Comparison of ENCODE assay signal across 1 cellular context in the genomic region with DNA sequence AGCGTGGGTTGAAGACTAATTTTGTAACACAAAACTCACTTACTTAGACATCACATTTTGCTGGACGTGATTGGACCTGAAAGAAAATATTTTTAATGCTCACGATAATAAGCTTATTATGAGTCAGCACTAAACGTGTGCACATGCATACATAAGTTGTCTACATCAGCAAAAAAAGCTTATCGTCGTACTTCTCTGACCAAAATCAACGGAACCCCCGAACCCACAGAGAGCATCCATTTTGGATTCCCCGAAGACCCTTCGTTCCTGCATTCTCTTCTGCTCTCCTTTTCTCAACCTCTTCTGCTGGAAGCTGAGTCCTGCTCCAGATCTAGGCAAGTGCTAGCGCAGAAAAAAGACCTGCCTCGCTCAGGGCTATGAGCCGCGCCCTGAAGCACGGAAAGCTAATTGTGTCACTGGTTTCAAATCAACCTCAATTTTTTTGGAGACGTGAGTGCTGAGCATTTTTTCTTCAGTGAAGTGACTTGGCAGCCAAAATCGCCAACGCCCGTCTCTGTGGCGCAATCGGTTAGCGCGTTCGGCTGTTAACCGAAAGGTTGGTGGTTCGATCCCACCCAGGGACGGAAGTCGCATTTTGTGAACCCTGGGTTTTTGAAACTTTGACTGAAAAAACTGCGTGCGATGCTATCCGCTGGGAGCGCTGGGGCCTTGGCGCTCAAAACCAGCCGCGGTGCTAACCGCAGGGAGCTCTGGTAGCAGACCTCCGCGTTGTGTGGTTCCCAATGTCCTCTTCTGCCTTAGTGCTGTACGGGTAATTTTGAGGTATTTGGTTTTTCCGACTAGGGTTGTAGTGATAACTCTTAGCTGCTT.
TF ChIP-seq lines count a peak whose summit lies in the region.
"Not testable (repeated sequence)": the region's sequence is repeated elsewhere in the genome, so short reads cannot be mapped to it uniquely, and the experiment has no call there.

No MANE protein-coding gene starts in this region.

TF ChIP-seq in K562, 482 proteins besides CTCF, POLR2A, EP300 and RAD21 (continued from another document and continues in another):
- TF ChIP-seq, protein P1, sequence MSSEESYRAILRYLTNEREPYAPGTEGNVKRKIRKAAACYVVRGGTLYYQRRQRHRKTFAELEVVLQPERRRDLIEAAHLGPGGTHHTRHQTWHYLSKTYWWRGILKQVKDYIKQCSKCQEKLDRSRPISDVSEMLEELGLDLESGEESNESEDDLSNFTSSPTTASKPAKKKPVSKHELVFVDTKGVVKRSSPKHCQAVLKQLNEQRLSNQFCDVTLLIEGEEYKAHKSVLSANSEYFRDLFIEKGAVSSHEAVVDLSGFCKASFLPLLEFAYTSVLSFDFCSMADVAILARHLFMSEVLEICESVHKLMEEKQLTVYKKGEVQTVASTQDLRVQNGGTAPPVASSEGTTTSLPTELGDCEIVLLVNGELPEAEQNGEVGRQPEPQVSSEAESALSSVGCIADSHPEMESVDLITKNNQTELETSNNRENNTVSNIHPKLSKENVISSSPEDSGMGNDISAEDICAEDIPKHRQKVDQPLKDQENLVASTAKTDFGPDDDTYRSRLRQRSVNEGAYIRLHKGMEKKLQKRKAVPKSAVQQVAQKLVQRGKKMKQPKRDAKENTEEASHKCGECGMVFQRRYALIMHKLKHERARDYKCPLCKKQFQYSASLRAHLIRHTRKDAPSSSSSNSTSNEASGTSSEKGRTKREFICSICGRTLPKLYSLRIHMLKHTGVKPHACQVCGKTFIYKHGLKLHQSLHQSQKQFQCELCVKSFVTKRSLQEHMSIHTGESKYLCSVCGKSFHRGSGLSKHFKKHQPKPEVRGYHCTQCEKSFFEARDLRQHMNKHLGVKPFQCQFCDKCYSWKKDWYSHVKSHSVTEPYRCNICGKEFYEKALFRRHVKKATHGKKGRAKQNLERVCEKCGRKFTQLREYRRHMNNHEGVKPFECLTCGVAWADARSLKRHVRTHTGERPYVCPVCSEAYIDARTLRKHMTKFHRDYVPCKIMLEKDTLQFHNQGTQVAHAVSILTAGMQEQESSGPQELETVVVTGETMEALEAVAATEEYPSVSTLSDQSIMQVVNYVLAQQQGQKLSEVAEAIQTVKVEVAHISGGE (CRISPR knock-in tag; IDR thresholded peaks at IDR 0.05), result peak in 1 of 3 experiments; percentile 44; a peak in 1 of 6 replicates
- TF ChIP-seq, protein P2, sequence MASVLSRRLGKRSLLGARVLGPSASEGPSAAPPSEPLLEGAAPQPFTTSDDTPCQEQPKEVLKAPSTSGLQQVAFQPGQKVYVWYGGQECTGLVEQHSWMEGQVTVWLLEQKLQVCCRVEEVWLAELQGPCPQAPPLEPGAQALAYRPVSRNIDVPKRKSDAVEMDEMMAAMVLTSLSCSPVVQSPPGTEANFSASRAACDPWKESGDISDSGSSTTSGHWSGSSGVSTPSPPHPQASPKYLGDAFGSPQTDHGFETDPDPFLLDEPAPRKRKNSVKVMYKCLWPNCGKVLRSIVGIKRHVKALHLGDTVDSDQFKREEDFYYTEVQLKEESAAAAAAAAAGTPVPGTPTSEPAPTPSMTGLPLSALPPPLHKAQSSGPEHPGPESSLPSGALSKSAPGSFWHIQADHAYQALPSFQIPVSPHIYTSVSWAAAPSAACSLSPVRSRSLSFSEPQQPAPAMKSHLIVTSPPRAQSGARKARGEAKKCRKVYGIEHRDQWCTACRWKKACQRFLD (CRISPR knock-in tag; IDR thresholded peaks at IDR 0.05), result peak; percentile 70; the same call in 1 of the 2 replicates
- TF ChIP-seq ARNT (IDR thresholded peaks at IDR 0.05) (peak; percentile 64 to 89; a peak in 3 of 4 replicates), RAD51 (IDR thresholded peaks at IDR 0.05; ENCODE audit: borderline replicate concordance, low read depth) (0 out of 2 replicates have a peak, but pooled peaks have one; percentile 45), HCFC1 (IDR thresholded peaks at IDR 0.05; ENCODE audit: low read depth, low read length) (0 out of 2 replicates have a peak, but pooled peaks have one; percentile 45), MAFG (tag; conservative IDR thresholded peaks at IDR 0.05) (peak; percentile 99), ZNF12 (CRISPR knock-in tag; IDR thresholded peaks at IDR 0.05) (0 out of 2 replicates have a peak, but pooled peaks have one; percentile 36), ZFX (CRISPR knock-in tag; IDR thresholded peaks at IDR 0.05) (peak; percentile 82), SPI1 (IDR thresholded peaks at IDR 0.05; ENCODE audit: borderline replicate concordance, low read depth, low read length) (peak; percentile 60; the same call in 1 of the 2 replicates), MAFF (IDR thresholded peaks at IDR 0.05; ENCODE audit: low read length) (peak; percentile 95), NR2C2 (tag; IDR thresholded peaks at IDR 0.05) (peak; percentile 50), ETV5 (CRISPR knock-in tag; IDR thresholded peaks at IDR 0.05; ENCODE audit: low read depth) (peak; percentile 90), GATAD2A (IDR thresholded peaks at IDR 0.05) (0 out of 2 replicates have a peak, but pooled peaks have one; percentile 62), RB1 (IDR thresholded peaks at IDR 0.05; ENCODE audit: low read depth) (peak; percentile 78), NFE2 (IDR thresholded peaks at IDR 0.05; ENCODE audit: low read depth) (peak; percentile 80), L3MBTL2 (IDR thresholded peaks at IDR 0.05) (peak; percentile 74; the same call in 1 of the 2 replicates), ATF1 (tag; IDR thresholded peaks at IDR 0.05) (peak; percentile 82), ZNF316 (IDR thresholded peaks at IDR 0.05) (peak; percentile 100), GATAD2B (IDR thresholded peaks at IDR 0.05; ENCODE audit: borderline replicate concordance) (peak; percentile 24; the same call in 1 of the 2 replicates), NFIC (IDR thresholded peaks at IDR 0.05) (peak; percentile 84), ZNF324 (CRISPR knock-in tag; IDR thresholded peaks at IDR 0.05) (0 out of 2 replicates have a peak, but pooled peaks have one; percentile 27), TBL1XR1 (IDR thresholded peaks at IDR 0.05; ENCODE audit: low read length in 2 of 2) (peak; percentile 4 to 98; a peak in 3 of 4 replicates), ESRRA (IDR thresholded peaks at IDR 0.05; ENCODE audit: borderline replicate concordance, low read depth) (peak; percentile 87; the same call in 1 of the 2 replicates)
- TF ChIP-seq, protein P3, sequence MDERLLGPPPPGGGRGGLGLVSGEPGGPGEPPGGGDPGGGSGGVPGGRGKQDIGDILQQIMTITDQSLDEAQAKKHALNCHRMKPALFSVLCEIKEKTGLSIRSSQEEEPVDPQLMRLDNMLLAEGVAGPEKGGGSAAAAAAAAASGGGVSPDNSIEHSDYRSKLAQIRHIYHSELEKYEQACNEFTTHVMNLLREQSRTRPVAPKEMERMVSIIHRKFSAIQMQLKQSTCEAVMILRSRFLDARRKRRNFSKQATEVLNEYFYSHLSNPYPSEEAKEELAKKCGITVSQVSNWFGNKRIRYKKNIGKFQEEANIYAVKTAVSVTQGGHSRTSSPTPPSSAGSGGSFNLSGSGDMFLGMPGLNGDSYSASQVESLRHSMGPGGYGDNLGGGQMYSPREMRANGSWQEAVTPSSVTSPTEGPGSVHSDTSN (CRISPR knock-in tag; IDR thresholded peaks at IDR 0.05; ENCODE audit: low read depth), result not testable (repeated sequence)
- TF ChIP-seq, protein P3 (tag; conservative IDR thresholded peaks at IDR 0.05; ENCODE audit: low read depth), result 0 out of 2 replicates have a peak, but pooled peaks have one; percentile 6
- not testable (repeated sequence) for TF ChIP-seq NR2C2, ATF1 (CRISPR knock-in tag; IDR thresholded peaks at IDR 0.05)
- TF ChIP-seq, protein P4, sequence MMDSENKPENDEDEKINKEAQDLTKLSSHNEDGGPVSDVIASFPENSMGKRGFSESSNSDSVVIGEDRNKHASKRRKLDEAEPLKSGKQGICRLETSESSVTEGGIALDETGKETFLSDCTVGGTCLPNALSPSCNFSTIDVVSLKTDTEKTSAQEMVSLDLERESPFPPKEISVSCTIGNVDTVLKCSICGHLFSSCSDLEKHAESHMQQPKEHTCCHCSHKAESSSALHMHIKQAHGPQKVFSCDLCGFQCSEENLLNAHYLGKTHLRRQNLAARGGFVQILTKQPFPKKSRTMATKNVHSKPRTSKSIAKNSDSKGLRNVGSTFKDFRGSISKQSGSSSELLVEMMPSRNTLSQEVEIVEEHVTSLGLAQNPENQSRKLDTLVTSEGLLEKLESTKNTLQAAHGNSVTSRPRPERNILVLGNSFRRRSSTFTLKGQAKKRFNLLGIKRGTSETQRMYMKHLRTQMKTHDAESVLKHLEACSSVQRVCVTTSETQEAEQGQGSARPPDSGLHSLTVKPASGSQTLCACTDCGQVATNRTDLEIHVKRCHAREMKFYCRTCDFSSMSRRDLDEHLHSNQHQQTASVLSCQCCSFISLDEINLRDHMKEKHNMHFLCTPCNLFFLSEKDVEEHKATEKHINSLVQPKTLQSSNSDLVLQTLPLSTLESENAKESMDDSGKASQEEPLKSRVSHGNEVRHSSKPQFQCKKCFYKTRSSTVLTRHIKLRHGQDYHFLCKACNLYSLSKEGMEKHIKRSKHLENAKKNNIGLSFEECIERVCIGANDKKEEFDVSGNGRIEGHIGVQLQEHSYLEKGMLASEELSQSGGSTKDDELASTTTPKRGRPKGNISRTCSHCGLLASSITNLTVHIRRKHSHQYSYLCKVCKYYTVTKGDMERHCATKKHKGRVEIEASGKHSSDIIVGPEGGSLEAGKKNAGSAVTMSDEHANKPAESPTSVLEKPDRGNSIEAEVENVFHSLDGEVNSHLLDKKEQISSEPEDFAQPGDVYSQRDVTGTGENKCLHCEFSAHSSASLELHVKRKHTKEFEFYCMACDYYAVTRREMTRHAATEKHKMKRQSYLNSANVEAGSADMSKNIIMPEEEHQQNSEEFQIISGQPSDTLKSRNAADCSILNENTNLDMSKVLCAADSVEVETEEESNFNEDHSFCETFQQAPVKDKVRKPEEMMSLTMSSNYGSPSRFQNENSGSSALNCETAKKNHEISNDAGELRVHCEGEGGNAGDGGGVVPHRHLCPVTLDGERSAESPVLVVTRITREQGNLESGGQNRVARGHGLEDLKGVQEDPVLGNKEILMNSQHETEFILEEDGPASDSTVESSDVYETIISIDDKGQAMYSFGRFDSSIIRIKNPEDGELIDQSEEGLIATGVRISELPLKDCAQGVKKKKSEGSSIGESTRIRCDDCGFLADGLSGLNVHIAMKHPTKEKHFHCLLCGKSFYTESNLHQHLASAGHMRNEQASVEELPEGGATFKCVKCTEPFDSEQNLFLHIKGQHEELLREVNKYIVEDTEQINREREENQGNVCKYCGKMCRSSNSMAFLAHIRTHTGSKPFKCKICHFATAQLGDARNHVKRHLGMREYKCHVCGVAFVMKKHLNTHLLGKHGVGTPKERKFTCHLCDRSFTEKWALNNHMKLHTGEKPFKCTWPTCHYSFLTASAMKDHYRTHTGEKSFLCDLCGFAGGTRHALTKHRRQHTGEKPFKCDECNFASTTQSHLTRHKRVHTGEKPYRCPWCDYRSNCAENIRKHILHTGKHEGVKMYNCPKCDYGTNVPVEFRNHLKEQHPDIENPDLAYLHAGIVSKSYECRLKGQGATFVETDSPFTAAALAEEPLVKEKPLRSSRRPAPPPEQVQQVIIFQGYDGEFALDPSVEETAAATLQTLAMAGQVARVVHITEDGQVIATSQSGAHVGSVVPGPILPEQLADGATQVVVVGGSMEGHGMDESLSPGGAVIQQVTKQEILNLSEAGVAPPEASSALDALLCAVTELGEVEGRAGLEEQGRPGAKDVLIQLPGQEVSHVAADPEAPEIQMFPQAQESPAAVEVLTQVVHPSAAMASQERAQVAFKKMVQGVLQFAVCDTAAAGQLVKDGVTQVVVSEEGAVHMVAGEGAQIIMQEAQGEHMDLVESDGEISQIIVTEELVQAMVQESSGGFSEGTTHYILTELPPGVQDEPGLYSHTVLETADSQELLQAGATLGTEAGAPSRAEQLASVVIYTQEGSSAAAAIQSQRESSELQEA (IDR thresholded peaks at IDR 0.05; ENCODE audit: low read depth), result peak; percentile 71
- TF ChIP-seq, protein P5, sequence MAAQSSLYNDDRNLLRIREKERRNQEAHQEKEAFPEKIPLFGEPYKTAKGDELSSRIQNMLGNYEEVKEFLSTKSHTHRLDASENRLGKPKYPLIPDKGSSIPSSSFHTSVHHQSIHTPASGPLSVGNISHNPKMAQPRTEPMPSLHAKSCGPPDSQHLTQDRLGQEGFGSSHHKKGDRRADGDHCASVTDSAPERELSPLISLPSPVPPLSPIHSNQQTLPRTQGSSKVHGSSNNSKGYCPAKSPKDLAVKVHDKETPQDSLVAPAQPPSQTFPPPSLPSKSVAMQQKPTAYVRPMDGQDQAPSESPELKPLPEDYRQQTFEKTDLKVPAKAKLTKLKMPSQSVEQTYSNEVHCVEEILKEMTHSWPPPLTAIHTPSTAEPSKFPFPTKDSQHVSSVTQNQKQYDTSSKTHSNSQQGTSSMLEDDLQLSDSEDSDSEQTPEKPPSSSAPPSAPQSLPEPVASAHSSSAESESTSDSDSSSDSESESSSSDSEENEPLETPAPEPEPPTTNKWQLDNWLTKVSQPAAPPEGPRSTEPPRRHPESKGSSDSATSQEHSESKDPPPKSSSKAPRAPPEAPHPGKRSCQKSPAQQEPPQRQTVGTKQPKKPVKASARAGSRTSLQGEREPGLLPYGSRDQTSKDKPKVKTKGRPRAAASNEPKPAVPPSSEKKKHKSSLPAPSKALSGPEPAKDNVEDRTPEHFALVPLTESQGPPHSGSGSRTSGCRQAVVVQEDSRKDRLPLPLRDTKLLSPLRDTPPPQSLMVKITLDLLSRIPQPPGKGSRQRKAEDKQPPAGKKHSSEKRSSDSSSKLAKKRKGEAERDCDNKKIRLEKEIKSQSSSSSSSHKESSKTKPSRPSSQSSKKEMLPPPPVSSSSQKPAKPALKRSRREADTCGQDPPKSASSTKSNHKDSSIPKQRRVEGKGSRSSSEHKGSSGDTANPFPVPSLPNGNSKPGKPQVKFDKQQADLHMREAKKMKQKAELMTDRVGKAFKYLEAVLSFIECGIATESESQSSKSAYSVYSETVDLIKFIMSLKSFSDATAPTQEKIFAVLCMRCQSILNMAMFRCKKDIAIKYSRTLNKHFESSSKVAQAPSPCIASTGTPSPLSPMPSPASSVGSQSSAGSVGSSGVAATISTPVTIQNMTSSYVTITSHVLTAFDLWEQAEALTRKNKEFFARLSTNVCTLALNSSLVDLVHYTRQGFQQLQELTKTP (IDR thresholded peaks at IDR 0.05; ENCODE audit: low read depth in 1 of 2, partially characterized antibody in 2 of 2), result peak in 1 of 2 experiments; percentile 86
- TF ChIP-seq, protein P6, sequence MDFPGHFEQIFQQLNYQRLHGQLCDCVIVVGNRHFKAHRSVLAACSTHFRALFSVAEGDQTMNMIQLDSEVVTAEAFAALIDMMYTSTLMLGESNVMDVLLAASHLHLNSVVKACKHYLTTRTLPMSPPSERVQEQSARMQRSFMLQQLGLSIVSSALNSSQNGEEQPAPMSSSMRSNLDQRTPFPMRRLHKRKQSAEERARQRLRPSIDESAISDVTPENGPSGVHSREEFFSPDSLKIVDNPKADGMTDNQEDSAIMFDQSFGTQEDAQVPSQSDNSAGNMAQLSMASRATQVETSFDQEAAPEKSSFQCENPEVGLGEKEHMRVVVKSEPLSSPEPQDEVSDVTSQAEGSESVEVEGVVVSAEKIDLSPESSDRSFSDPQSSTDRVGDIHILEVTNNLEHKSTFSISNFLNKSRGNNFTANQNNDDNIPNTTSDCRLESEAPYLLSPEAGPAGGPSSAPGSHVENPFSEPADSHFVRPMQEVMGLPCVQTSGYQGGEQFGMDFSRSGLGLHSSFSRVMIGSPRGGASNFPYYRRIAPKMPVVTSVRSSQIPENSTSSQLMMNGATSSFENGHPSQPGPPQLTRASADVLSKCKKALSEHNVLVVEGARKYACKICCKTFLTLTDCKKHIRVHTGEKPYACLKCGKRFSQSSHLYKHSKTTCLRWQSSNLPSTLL (IDR thresholded peaks at IDR 0.05), result peak; percentile 76
